1 cellular context compared by ENCODE assay signal in the genomic region with DNA sequence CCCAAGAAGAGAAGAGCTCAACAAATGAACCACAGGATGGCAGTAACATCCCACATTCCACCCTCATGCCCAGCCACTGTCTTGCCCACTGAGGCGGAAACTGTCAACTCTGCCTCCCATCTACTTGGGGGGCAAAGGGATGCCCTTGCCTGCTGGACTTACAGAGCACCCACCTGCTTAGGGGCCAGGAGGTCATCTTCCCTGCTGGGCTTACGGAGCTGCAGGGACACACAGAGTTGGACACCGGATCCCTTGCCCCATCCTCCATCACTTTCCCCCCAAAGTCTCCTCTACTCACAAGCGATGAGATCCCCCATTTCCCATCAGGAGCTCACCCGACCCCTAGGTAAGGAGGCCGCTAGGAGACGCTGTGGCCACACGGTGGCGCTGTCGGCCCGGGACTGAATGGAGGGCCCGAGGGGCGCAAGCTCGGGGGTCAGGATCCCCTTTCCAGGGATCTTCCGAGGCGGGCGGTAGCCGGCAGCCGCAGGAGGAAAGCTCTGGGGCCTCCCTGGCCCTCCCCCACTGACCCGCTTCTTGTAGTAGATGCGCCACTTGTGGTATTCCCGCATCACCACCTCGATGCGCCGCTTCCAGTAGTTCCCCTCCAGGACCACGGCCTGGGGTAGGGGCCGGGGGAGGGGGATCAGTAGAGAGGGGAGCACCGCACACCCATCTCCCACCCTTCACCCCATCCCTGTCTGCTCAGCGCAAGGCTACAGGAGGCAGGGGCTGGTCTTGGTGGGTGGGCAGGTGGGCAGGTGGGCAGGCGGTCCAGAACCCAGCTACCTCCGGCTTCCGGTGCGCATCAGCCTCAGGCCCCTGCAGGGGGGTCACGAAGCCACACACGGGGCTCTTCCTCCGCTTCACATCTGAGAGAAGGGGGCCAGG.
TF ChIP-seq lines count a peak whose summit lies in the region.

No MANE protein-coding gene starts in this region.

TF ChIP-seq in HepG2, 621 proteins besides CTCF, POLR2A, EP300 and RAD21 (continued from another document and continues in another):
- TF ChIP-seq KIAA2018 (CRISPR knock-in tag; IDR thresholded peaks at IDR 0.05; ENCODE audit: borderline replicate concordance) (no peak), ZNF766 (CRISPR knock-in tag; IDR thresholded peaks at IDR 0.05; ENCODE audit: borderline replicate concordance) (no peak), SRSF1 (optimal IDR thresholded peaks at IDR 0.05; ENCODE audit: low read depth, low read length) (no peak), HOXA5 (CRISPR knock-in tag; IDR thresholded peaks at IDR 0.05) (no peak), ZNF430 (CRISPR knock-in tag; IDR thresholded peaks at IDR 0.05) (0 out of 2 replicates have a peak, but pooled peaks have one; percentile 19), ZNF562 (CRISPR knock-in tag; IDR thresholded peaks at IDR 0.05; ENCODE audit: borderline replicate concordance) (no peak), TAF15 (IDR thresholded peaks at IDR 0.05; ENCODE audit: low read depth, low read length, poor library complexity, severe bottlenecking) (peak; percentile 37), HNRNPH1 (optimal IDR thresholded peaks at IDR 0.05; ENCODE audit: low read depth, low read length) (no peak), ZNF652 (CRISPR knock-in tag; IDR thresholded peaks at IDR 0.05; ENCODE audit: borderline replicate concordance, low read depth) (no peak), KDM5B (CRISPR knock-in tag; IDR thresholded peaks at IDR 0.05; ENCODE audit: borderline replicate concordance) (0 out of 2 replicates have a peak, but pooled peaks have one; percentile 16), TBX2 (CRISPR knock-in tag; IDR thresholded peaks at IDR 0.05; ENCODE audit: borderline replicate concordance) (no peak), ZC3H4 (CRISPR knock-in tag; IDR thresholded peaks at IDR 0.05; ENCODE audit: borderline replicate concordance) (no peak), POLR2AphosphoS5 (IDR thresholded peaks at IDR 0.05; ENCODE audit: low read depth, low read length) (no peak; the same call in 1 of the 2 replicates), FOXK1 (CRISPR knock-in tag; IDR thresholded peaks at IDR 0.05; ENCODE audit: borderline replicate concordance, low read depth) (no peak), MYNN (CRISPR knock-in tag; IDR thresholded peaks at IDR 0.05; ENCODE audit: low read depth) (no peak), ZNF563 (CRISPR knock-in tag; IDR thresholded peaks at IDR 0.05) (peak; percentile 48; the same call in 1 of the 2 replicates), ZNF552 (CRISPR knock-in tag; IDR thresholded peaks at IDR 0.05; ENCODE audit: borderline replicate concordance) (no peak), CC2D1A (CRISPR knock-in tag; IDR thresholded peaks at IDR 0.05) (no peak), HCFC1 (IDR thresholded peaks at IDR 0.05; ENCODE audit: low read depth, low read length) (no peak), PHF21A (CRISPR knock-in tag; IDR thresholded peaks at IDR 0.05) (no peak), ZBTB4 (CRISPR knock-in tag; IDR thresholded peaks at IDR 0.05; ENCODE audit: borderline replicate concordance) (peak; percentile 49; the same call in 1 of the 2 replicates), ATF1 (CRISPR knock-in tag; IDR thresholded peaks at IDR 0.05) (no peak), ZNF670 (CRISPR knock-in tag; IDR thresholded peaks at IDR 0.05; ENCODE audit: borderline replicate concordance) (no peak), ZNF318 (CRISPR knock-in tag; IDR thresholded peaks at IDR 0.05) (no peak), HNF4A (CRISPR knock-in tag; IDR thresholded peaks at IDR 0.05) (no peak), ZNF567 (CRISPR knock-in tag; IDR thresholded peaks at IDR 0.05; ENCODE audit: borderline replicate concordance) (0 out of 2 replicates have a peak, but pooled peaks have one; percentile 76), ZNF501 (CRISPR knock-in tag; IDR thresholded peaks at IDR 0.05) (peak; percentile 45; the same call in 1 of the 2 replicates), HDAC1 (CRISPR knock-in tag; IDR thresholded peaks at IDR 0.05) (peak; percentile 39; the same call in 1 of the 2 replicates), GFI1 (CRISPR knock-in tag; IDR thresholded peaks at IDR 0.05; ENCODE audit: borderline replicate concordance) (no peak), RFXANK (CRISPR knock-in tag; IDR thresholded peaks at IDR 0.05) (no peak), ISX (CRISPR knock-in tag; conservative IDR thresholded peaks at IDR 0.05) (no peak)
- TF ChIP-seq, protein P1, sequence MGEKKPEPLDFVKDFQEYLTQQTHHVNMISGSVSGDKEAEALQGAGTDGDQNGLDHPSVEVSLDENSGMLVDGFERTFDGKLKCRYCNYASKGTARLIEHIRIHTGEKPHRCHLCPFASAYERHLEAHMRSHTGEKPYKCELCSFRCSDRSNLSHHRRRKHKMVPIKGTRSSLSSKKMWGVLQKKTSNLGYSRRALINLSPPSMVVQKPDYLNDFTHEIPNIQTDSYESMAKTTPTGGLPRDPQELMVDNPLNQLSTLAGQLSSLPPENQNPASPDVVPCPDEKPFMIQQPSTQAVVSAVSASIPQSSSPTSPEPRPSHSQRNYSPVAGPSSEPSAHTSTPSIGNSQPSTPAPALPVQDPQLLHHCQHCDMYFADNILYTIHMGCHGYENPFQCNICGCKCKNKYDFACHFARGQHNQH (CRISPR knock-in tag; IDR thresholded peaks at IDR 0.05): no peak
- TF ChIP-seq, protein P2, sequence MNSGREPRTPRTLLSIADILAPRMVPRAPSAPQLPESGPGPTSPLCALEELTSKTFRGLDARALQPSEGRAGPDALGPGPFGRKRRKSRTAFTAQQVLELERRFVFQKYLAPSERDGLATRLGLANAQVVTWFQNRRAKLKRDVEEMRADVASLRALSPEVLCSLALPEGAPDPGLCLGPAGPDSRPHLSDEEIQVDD (CRISPR knock-in tag; IDR thresholded peaks at IDR 0.05; ENCODE audit: borderline replicate concordance): no peak
